ENCODE assay signal across 22 cellular contexts in genomic region chr18:31034541-31034940, GRCh38. TPM values are rescaled to one million over a fixed set of nuclear protein-coding genes. Genes with fewer than 3 reads are reported as not detected.
"Had no signal": no experiment of that assay in that cellular context is flagged by ENCODE, and none has a peak within 500 bp of the region (broad histone marks: within the 10 kb centered on the region; RNA-seq: fewer than 3 reads in every experiment).

No MANE protein-coding gene starts in this region.

- H3K36me3 ChIP-seq: SJSA1 had no signal

- H3K27me3 ChIP-seq: SJSA1 had no signal

- FAIRE-seq: RCC 7860 had no signal

- DNase-seq: Kasumi-1, KG1, MV-4-11, NCI-H1048, NCI-H1105, NCI-H1417 treated with DMSO at 0.1 percent for 48 hours, NCI-H146, NCI-H1694 treated with DMSO at 0.1 percent for 48 hours, NCI-H1930, NCI-H2081, NCI-H2107, NCI-H2227 treated with DMSO at 0.1 percent for 48 hours, NCI-H524, NCI-H526 treated with DMSO at 0.1 percent for 48 hours, NCI-H748 treated with DMSO at 0.1 percent for 48 hours, Right ventricle myocardium superior, RPMI8226, SIG-M5 had no signal

- H3K27ac ChIP-seq: SJSA1, SK-N-MC had no signal

- H3K4me3 ChIP-seq: SJSA1, SK-N-MC had no signal

- H3K9me3 ChIP-seq: SJSA1 had no signal

RNA-seq across cellular contexts. Expression of gene DSC3, which starts 8.0 kb away (rescaled TPM):
- total RNA-seq: OCI-LY7, Right ventricle myocardium superior had no signal
